ENCODE assay signal across 15 cellular contexts in the genomic region with DNA sequence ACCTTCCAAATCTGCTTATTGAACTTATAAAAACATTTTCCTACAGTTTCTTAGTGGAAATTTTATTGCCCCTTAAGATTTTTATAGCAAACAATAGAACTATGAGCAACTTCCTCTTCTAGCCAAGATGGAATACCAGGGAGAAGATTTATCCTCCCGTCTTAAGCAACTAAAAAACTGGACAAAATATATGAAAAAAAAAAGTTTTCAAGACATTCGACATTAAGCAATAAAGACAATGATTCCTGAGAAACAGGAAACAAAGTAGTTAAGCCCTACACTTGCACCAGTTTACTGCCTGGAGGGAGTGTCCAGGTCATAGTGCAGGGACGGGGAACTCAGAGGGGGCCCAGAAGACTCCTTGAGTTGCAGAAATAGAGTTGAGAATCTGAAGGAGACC.
"Had no signal": no experiment of that assay in that cellular context is flagged by ENCODE, and none has a peak within 500 bp of the region (broad histone marks: within the 10 kb centered on the region; RNA-seq: fewer than 3 reads in every experiment).

No MANE protein-coding gene starts in this region.

- H3K4me3 ChIP-seq: body of pancreas, sigmoid colon, upper lobe of right lung had no signal

- H3K9me3 ChIP-seq: body of pancreas, sigmoid colon, upper lobe of right lung had no signal

- H3K27me3 ChIP-seq: body of pancreas, sigmoid colon, upper lobe of right lung had no signal

- H3K4me1 ChIP-seq: body of pancreas, sigmoid colon, upper lobe of right lung had no signal

- H3K36me3 ChIP-seq: sigmoid colon, upper lobe of right lung had no signal

- H3K27ac ChIP-seq: body of pancreas, sigmoid colon, upper lobe of right lung had no signal

- DNase-seq: activated CD4-positive, alpha-beta T cell treated with anti-CD3 and anti-CD28 coated beads for 48 hours; activated naive CD4-positive, alpha-beta T cell treated with anti-CD3 and anti-CD28 coated beads, Interleukin-2, amount 50 U/mL, for 16 hours; body of pancreas; central memory CD4-positive, alpha-beta T cell; effector memory CD8-positive, alpha-beta T cell; glutamatergic neuron; immature natural killer cell; left cardiac atrium; nephron progenitor cell; sigmoid colon; stimulated activated CD4-positive, alpha-beta T cell treated with anti-CD3 and anti-CD28 coated beads, Interleukin-2, amount 100 ng/mL, for 48 hours; stimulated activated naive CD4-positive, alpha-beta T cell treated with Interleukin-2 at 50 U/mL for 16 hours; upper lobe of right lung had no signal

- ATAC-seq: activated T-helper 17 cell treated with anti-CD3 and anti-CD28 coated beads, Interleukin-2, amount 50 U/mL, for 72 hours; body of pancreas; effector memory CD8-positive, alpha-beta T cell; left cardiac atrium; upper lobe of right lung; WTC11 had no signal
